Comparison of ENCODE assay signal across 27 cellular contexts in the genomic region with DNA sequence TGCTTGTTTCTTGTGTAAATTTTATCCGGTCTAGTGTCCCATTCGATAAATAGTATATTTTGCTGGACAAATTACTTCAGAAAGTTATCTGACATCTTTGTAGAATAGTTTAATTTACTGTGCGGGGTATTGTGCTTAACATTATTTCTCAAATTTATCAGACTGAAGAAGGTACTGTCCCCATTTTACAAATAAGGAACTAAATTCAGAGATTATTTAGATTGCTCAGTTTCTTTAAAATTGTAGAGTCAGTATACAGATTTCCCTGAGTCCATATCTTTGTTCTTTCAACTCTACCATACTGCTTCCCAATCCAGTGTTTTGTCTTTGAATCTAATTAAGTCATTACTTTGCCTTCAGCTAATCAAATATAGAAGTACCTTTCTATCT. TPM values are rescaled to one million over a fixed set of nuclear protein-coding genes. Genes with fewer than 3 reads are reported as not detected.
A peak's percentile ranks its signal among the peaks of the same experiment; 100 is the strongest.
DNase-seq lines count a peak whose midpoint lies in the region; ATAC-seq and TF ChIP-seq lines count a peak whose summit lies in the region.
"Had no signal": no experiment of that assay in that cellular context is flagged by ENCODE, and none has a peak within 500 bp of the region (broad histone marks: within the 10 kb centered on the region; RNA-seq: fewer than 3 reads in every experiment).

No MANE protein-coding gene starts in this region.

- no peak overlapping the region for H3K4me3 ChIP-seq in gastrocnemius medialis
- H3K4me3 ChIP-seq: esophagus muscularis mucosa, heart right ventricle, thoracic aorta had no signal

- no peaks in the 10 kb centered on the region for H3K27me3 ChIP-seq in gastrocnemius medialis
- H3K27me3 ChIP-seq: esophagus muscularis mucosa, foreskin keratinocyte, heart right ventricle had no signal

- POLR2A ChIA-PET in activated CD4-positive, alpha-beta memory T cell treated with anti-CD3 and anti-CD28 coated beads for 36 hours (lab: Charles Lee) = no interaction called here

- peaks cover 83% of the 10 kb centered on the region for H3K36me3 Mint-ChIP-seq in stimulated activated naive CD8-positive, alpha-beta T cell treated with anti-CD3 and anti-CD28 coated beads, Interleukin-15, Interleukin-2, amounts not matched to agents 100 ng/mL and 50 ng/mL, for 24 hours (ENCODE audit: low read depth)
- H3K36me3 Mint-ChIP-seq in activated CD4-positive, alpha-beta memory T cell treated with anti-CD3 and anti-CD28 coated beads for 36 hours = peaks cover 55% of the 10 kb centered on the region
- peaks cover 61% of the 10 kb centered on the region for H3K36me3 Mint-ChIP-seq in central memory CD8-positive, alpha-beta T cell (ENCODE audit: insufficient read depth)

- H3K27me3 Mint-ChIP-seq in stimulated activated naive CD8-positive, alpha-beta T cell treated with anti-CD3 and anti-CD28 coated beads, Interleukin-15, Interleukin-2, amounts not matched to agents 100 ng/mL and 50 ng/mL, for 24 hours = no peaks in the 10 kb centered on the region
- no peaks in the 10 kb centered on the region for H3K27me3 Mint-ChIP-seq in activated CD4-positive, alpha-beta memory T cell treated with anti-CD3 and anti-CD28 coated beads for 36 hours
- no peaks in the 10 kb centered on the region for H3K27me3 Mint-ChIP-seq in central memory CD8-positive, alpha-beta T cell

- no peak for TF ChIP-seq CTCF in gastrocnemius medialis (IDR thresholded peaks at IDR 0.05 in 4 of 5, conservative IDR thresholded peaks at IDR 0.05 in 1 of 5)

- H3K27ac Mint-ChIP-seq in stimulated activated naive CD8-positive, alpha-beta T cell treated with anti-CD3 and anti-CD28 coated beads, Interleukin-15, Interleukin-2, amounts not matched to agents 100 ng/mL and 50 ng/mL, for 24 hours = peak overlapping the region; percentile 46
- peak overlapping the region; percentile 79 for H3K27ac Mint-ChIP-seq in activated CD4-positive, alpha-beta memory T cell treated with anti-CD3 and anti-CD28 coated beads for 36 hours
- peak overlapping the region; percentile 29 for H3K27ac Mint-ChIP-seq in central memory CD8-positive, alpha-beta T cell (ENCODE audit: low read depth)

- CTCF ChIA-PET in activated CD4-positive, alpha-beta memory T cell treated with anti-CD3 and anti-CD28 coated beads for 36 hours (lab: Charles Lee) = no interaction called here

- H3K9me3 ChIP-seq in gastrocnemius medialis = no peaks in the 10 kb centered on the region
- H3K9me3 ChIP-seq: esophagus muscularis mucosa, heart right ventricle, thoracic aorta had no signal

- DNase-seq in stimulated activated naive CD8-positive, alpha-beta T cell treated with anti-CD3 and anti-CD28 coated beads, Interleukin-15, Interleukin-2, amounts not matched to agents 100 U/mL and 50 U/mL, for 24 hours = no peak
- no peak for DNase-seq in activated CD4-positive, alpha-beta memory T cell treated with anti-CD3 and anti-CD28 coated beads for 36 hours
- no peak for DNase-seq in central memory CD8-positive, alpha-beta T cell (ENCODE audit: low spot score in 2 of 2)
- DNase-seq in NAMALWA (ENCODE audit: low spot score) (no peak), gastrocnemius medialis (no peak), DMS153 (lab: John Stamatoyannopoulos, UW) (no peak)
- DNase-seq: activated T-cell treated with anti-CD3 and anti-CD28 coated beads, Interleukin-2, amount 50 U/mL, for 48 hours; caudate nucleus; foreskin keratinocyte; heart right ventricle; mesendoderm; NCI-H1048; NCI-H1694 treated with DMSO at 0.1 percent for 48 hours; NCI-H510A; occipital lobe; OCI-M1; stimulated activated CD4-positive, alpha-beta T cell treated with anti-CD3 and anti-CD28 coated beads, Interleukin-4, amount 100 ng/mL, for 4 hours; stimulated activated naive CD4-positive, alpha-beta T cell; T1000; WERI-Rb-1 had no signal

- ATAC-seq in stimulated activated naive CD8-positive, alpha-beta T cell treated with anti-CD3 and anti-CD28 coated beads, Interleukin-15, Interleukin-2, amounts not matched to agents 100 U/mL and 50 U/mL, for 24 hours = no peak
- ATAC-seq in central memory CD8-positive, alpha-beta T cell (replicated peaks; ENCODE audit: extremely low read depth, poor library complexity, severe bottlenecking) = no peak
- ATAC-seq in gastrocnemius medialis = no peak
- ATAC-seq: foreskin keratinocyte, heart right ventricle, SK-N-SH treated with all-trans-retinoic acid at 6 μM for 48 hours had no signal

- H3K27ac ChIP-seq in gastrocnemius medialis = peak overlapping the region in 1 of 4 donors; percentile 0
- H3K27ac ChIP-seq: esophagus muscularis mucosa, foreskin keratinocyte, heart right ventricle, thoracic aorta, WERI-Rb-1 had no signal

- no peaks in the 10 kb centered on the region for H3K9me3 Mint-ChIP-seq in stimulated activated naive CD8-positive, alpha-beta T cell treated with anti-CD3 and anti-CD28 coated beads, Interleukin-15, Interleukin-2, amounts not matched to agents 100 ng/mL and 50 ng/mL, for 24 hours
- H3K9me3 Mint-ChIP-seq in activated CD4-positive, alpha-beta memory T cell treated with anti-CD3 and anti-CD28 coated beads for 36 hours = no peaks in the 10 kb centered on the region
- no peaks in the 10 kb centered on the region for H3K9me3 Mint-ChIP-seq in central memory CD8-positive, alpha-beta T cell

- H3K36me3 ChIP-seq in gastrocnemius medialis = peaks cover 0 to 72% of the 10 kb centered on the region in 2 donors

- no peak for TF ChIP-seq POLR2A in gastrocnemius medialis (IDR thresholded peaks at IDR 0.05)

- peaks cover 57% of the 10 kb centered on the region for H3K4me1 Mint-ChIP-seq in stimulated activated naive CD8-positive, alpha-beta T cell treated with anti-CD3 and anti-CD28 coated beads, Interleukin-15, Interleukin-2, amounts not matched to agents 100 ng/mL and 50 ng/mL, for 24 hours (ENCODE audit: low read depth)
- peaks cover 51% of the 10 kb centered on the region for H3K4me1 Mint-ChIP-seq in activated CD4-positive, alpha-beta memory T cell treated with anti-CD3 and anti-CD28 coated beads for 36 hours (ENCODE audit: low read depth)
- H3K4me1 Mint-ChIP-seq in central memory CD8-positive, alpha-beta T cell = peaks cover 57% of the 10 kb centered on the region

- H3K4me1 ChIP-seq in gastrocnemius medialis = peaks cover 34 to 40% of the 10 kb centered on the region in 2 donors
- H3K4me1 ChIP-seq: foreskin keratinocyte had no signal

- intact Hi-C loops in activated CD4-positive, alpha-beta memory T cell treated with anti-CD3 and anti-CD28 coated beads for 36 hours (cut with micrococcal nuclease) = loop anchor here (1.0 kb wide), 1 partner anchor 16 kb away; no protein-coding TSS in a partner anchor
- intact Hi-C loops in gastrocnemius medialis (cut with DNase I; ENCODE audit: low total_unique reads) = no loop called here

- in situ Hi-C loops in gastrocnemius medialis (cut with MboI; ENCODE audit: low sequenced_read_pairs in 4 of 4) = no loop called here

- peak overlapping the region; percentile 30 for H3K4me3 Mint-ChIP-seq in stimulated activated naive CD8-positive, alpha-beta T cell treated with anti-CD3 and anti-CD28 coated beads, Interleukin-15, Interleukin-2, amounts not matched to agents 100 ng/mL and 50 ng/mL, for 24 hours
- no peak overlapping the region for H3K4me3 Mint-ChIP-seq in activated CD4-positive, alpha-beta memory T cell treated with anti-CD3 and anti-CD28 coated beads for 36 hours
- H3K4me3 Mint-ChIP-seq in central memory CD8-positive, alpha-beta T cell = no peak overlapping the region

RNA-seq across cellular contexts. Expression of a gene that starts 6.4 kb away (rescaled TPM):
- 100 to 1,000 TPM; 300 to 302 TPM for total RNA-seq in activated CD4-positive, alpha-beta memory T cell treated with anti-CD3 and anti-CD28 coated beads for 36 hours
- total RNA-seq in gastrocnemius medialis = 100 to 1,000 TPM; 232 to 350 (median 266) TPM

RNA-seq across cellular contexts. Expression of a gene that starts 6.6 kb away (rescaled TPM):
- total RNA-seq in activated CD4-positive, alpha-beta memory T cell treated with anti-CD3 and anti-CD28 coated beads for 36 hours = 10 to 100 TPM; 44.6 to 48.4 TPM
- 10 to 100 TPM; 53.3 to 59.2 (median 56.7) TPM for total RNA-seq in gastrocnemius medialis

RNA-seq across cellular contexts. Expression of a gene that starts 18.1 kb away (rescaled TPM):
- total RNA-seq in activated CD4-positive, alpha-beta memory T cell treated with anti-CD3 and anti-CD28 coated beads for 36 hours = 1 to 10 TPM; 3.9 to 5.1 TPM
- 1 to 10 TPM; 1.9 to 7.8 (median 6.9) TPM for total RNA-seq in gastrocnemius medialis
- total RNA-seq: H4 had no signal

RNA-seq across cellular contexts. Expression of a gene that starts 28.1 kb away (rescaled TPM):
- total RNA-seq in activated CD4-positive, alpha-beta memory T cell treated with anti-CD3 and anti-CD28 coated beads for 36 hours = 1 to 10 TPM; 1.1 to 1.9 TPM
- total RNA-seq in gastrocnemius medialis = under 1 TPM in 3 of 4 donors, not detected in 1; 0.12 to 0.66 (median 0.38) TPM

RNA-seq across cellular contexts. Expression of a gene that starts 47.8 kb away (rescaled TPM):
- total RNA-seq in activated CD4-positive, alpha-beta memory T cell treated with anti-CD3 and anti-CD28 coated beads for 36 hours = under 1 TPM in 1 of 2 experiments, not detected in 1; 0.14 TPM
- 1 to 10 TPM; 1.0 to 4.1 (median 2.1) TPM for total RNA-seq in gastrocnemius medialis
- total RNA-seq: foreskin keratinocyte, H4, LHCN-M2, pulmonary artery endothelial cell had no signal

Comparison
In these comparisons a context has a peak if more than half of its experiments do, and no peak if none do; other contexts are left out.
1. H3K27ac Mint-ChIP-seq: peak in every context shown above with its lines; median percentile 79 in activated CD4-positive, alpha-beta memory T cell treated with anti-CD3 and anti-CD28 coated beads for 36 hours; 46 in stimulated activated naive CD8-positive, alpha-beta T cell treated with anti-CD3 and anti-CD28 coated beads, Interleukin-15, Interleukin-2, amounts not matched to agents 100 ng/mL and 50 ng/mL, for 24 hours; 29 in central memory CD8-positive, alpha-beta T cell.